In genomic region chr11:95108671-95109551, GRCh38 we compare ENCODE assay signal across 9 cellular contexts. TPM values are rescaled to one million over a fixed set of nuclear protein-coding genes. Genes with fewer than 3 reads are reported as not detected.
A peak's percentile ranks its signal among the peaks of the same experiment; 100 is the strongest.
DNase-seq lines count a peak whose midpoint lies in the region; ATAC-seq, FAIRE-seq and TF ChIP-seq lines count a peak whose summit lies in the region.
"Had no signal": no experiment of that assay in that cellular context is flagged by ENCODE, and none has a peak within 500 bp of the region (broad histone marks: within the 10 kb centered on the region; RNA-seq: fewer than 3 reads in every experiment).

No MANE protein-coding gene starts in this region.

- H3K27ac ChIP-seq in breast epithelium (peak overlapping the region; percentile 85 to 86), kidney (ENCODE audit: low read depth in 2 of 2, low read length in 2 of 2) (peak overlapping the region; percentile 18 to 59), suprapubic skin (peak overlapping the region; percentile 87), H9 (ENCODE audit: insufficient read length, low read depth, low read length) (no peak overlapping the region)

- peaks cover 0 to 2% (median 0%) of the 10 kb centered on the region in 3 experiments; a peak in 2 of 7 replicates for H3K36me3 Mint-ChIP-seq in H9 (ENCODE audit: insufficient read depth in 1 of 3, low read depth in 3 of 3)

- no peak overlapping the region for H3K23ac ChIP-seq in H9 (ENCODE audit: insufficient read length, low read depth, low read length)

- H2BK5ac ChIP-seq in H9 (ENCODE audit: insufficient read length, low read length), result no peak overlapping the region

- no peak overlapping the region for H3K14ac ChIP-seq in H9 (ENCODE audit: insufficient read depth, low read length)

- DNase-seq in breast epithelium (ENCODE audit: low spot score in 2 of 2), result no peak
- no peak for DNase-seq in kidney
- DNase-seq in suprapubic skin (ENCODE audit: low spot score in 2 of 2), result no peak
- DNase-seq in H9, result no peak
- no peak for DNase-seq in SIG-M5 treated with dmso at 0.1 percent for 504 hours (lab: John Stamatoyannopoulos, UW; ENCODE audit: unreplicated experiment)
- DNase-seq in NCI-H1105 (lab: John Stamatoyannopoulos, UW), result no peak

- no peak overlapping the region for H2BK12ac ChIP-seq in H9 (ENCODE audit: insufficient read length, low read depth, low read length)

- peaks cover 5% of the 10 kb centered on the region in 2 experiments; a peak in 4 of 5 replicates for H3K9me3 Mint-ChIP-seq in H9

- ATAC-seq in GM21447 (IDR thresholded peaks at IDR 0.05; ENCODE audit: unreplicated experiment), result no peak

- no peaks in the 10 kb centered on the region for H3K23me2 ChIP-seq in H9 (ENCODE audit: insufficient read length, low read depth, low read length, poor library complexity, severe bottlenecking)

- no peak for TF ChIP-seq EP300 in suprapubic skin (IDR thresholded peaks at IDR 0.05)

- no peak overlapping the region for H2BK120ac ChIP-seq in H9 (ENCODE audit: low read depth, low read length, poor library complexity, severe bottlenecking)

- no peaks in the 10 kb centered on the region for H3K9me2 ChIP-seq in Loucy (replicated peaks; ENCODE audit: low read depth, low read length)

- peak overlapping the region; percentile 23 for H3K4me2 ChIP-seq in Loucy (ENCODE audit: low read depth, low read length, poor library complexity, severe bottlenecking)
- no peak overlapping the region for H3K4me2 ChIP-seq in H9 (ENCODE audit: insufficient read depth, insufficient read length, low read length)

- H3K36me3 ChIP-seq in Loucy (ENCODE audit: insufficient read depth, low read length), result no peaks in the 10 kb centered on the region; the same call in 1 of the 2 replicates
- H3K36me3 ChIP-seq in breast epithelium, result no peaks in the 10 kb centered on the region
- H3K36me3 ChIP-seq in kidney (ENCODE audit: control insufficient read depth in 1 of 2, insufficient read depth in 2 of 2, low read length in 2 of 2), result peaks cover 0 to 5% of the 10 kb centered on the region in 2 donors
- no peaks in the 10 kb centered on the region for H3K36me3 ChIP-seq in suprapubic skin

- H3K27me3 ChIP-seq in Loucy (ENCODE audit: insufficient read depth, low read length, poor library complexity, severe bottlenecking) (no peaks in the 10 kb centered on the region), breast epithelium (no peaks in the 10 kb centered on the region), suprapubic skin (no peaks in the 10 kb centered on the region), H9 (ENCODE audit: insufficient read depth, low read length) (no peaks in the 10 kb centered on the region)

- no peak overlapping the region for H3K4me3 ChIP-seq in Loucy (ENCODE audit: low read length, poor library complexity, severe bottlenecking)
- peak overlapping the region in 1 of 3 donors; percentile 19 for H3K4me3 ChIP-seq in breast epithelium
- no peak overlapping the region for H3K4me3 ChIP-seq in kidney (ENCODE audit: low read length in 2 of 2)
- no peak overlapping the region for H3K4me3 ChIP-seq in suprapubic skin

- H2AFZ ChIP-seq in Loucy (ENCODE audit: low read length), result no peak overlapping the region
- no peak overlapping the region for H2AFZ ChIP-seq in H9 (ENCODE audit: low read length)

- H3K4me3 Mint-ChIP-seq in H9, result no peak overlapping the region

- FAIRE-seq in kidney (lab: Jason Lieb, UNC), result no peak

- H3K18ac ChIP-seq in H9 (ENCODE audit: insufficient read length, low read depth, low read length), result no peak overlapping the region

- peaks cover 21 to 25% of the 10 kb centered on the region in 2 experiments for H3K4me1 Mint-ChIP-seq in H9

- intact Hi-C loops in breast epithelium (cut with DNase I; ENCODE audit: low total_unique reads) (loop anchor here (1.0 kb wide), 1 partner anchor 34 kb away; no protein-coding TSS in a partner anchor), kidney (cut with DNase I) (no loop called here)

- no peak overlapping the region for H3K9ac ChIP-seq in Loucy (ENCODE audit: low read depth, low read length, poor library complexity, severe bottlenecking)
- H3K9ac ChIP-seq in kidney (ENCODE audit: low read length in 2 of 2), result no peak overlapping the region
- no peak overlapping the region for H3K9ac ChIP-seq in H9 (ENCODE audit: extremely low read depth, insufficient read length, low read length)

- H3K9me3 ChIP-seq in Loucy (ENCODE audit: insufficient read depth, low read depth, low read length) (no peaks in the 10 kb centered on the region), breast epithelium (no peaks in the 10 kb centered on the region), kidney (ENCODE audit: control insufficient read depth in 1 of 2, low read length in 2 of 2) (no peaks in the 10 kb centered on the region), suprapubic skin (no peaks in the 10 kb centered on the region), H9 (ENCODE audit: control insufficient read depth, low read depth, low read length) (no peaks in the 10 kb centered on the region)

- H3K79me1 ChIP-seq in H9 (ENCODE audit: insufficient read depth, low read depth, low read length, poor library complexity, severe bottlenecking), result no peaks in the 10 kb centered on the region

- peaks cover 30% of the 10 kb centered on the region for H3K4me1 ChIP-seq in Loucy (ENCODE audit: insufficient read depth, low read length, poor library complexity, severe bottlenecking)
- peaks cover 3 to 5% of the 10 kb centered on the region in 2 donors for H3K4me1 ChIP-seq in breast epithelium
- peaks cover 0 to 3% of the 10 kb centered on the region in 2 donors for H3K4me1 ChIP-seq in kidney (ENCODE audit: control insufficient read depth in 1 of 2, insufficient read depth in 1 of 2, low read depth in 1 of 2, low read length in 2 of 2)
- H3K4me1 ChIP-seq in suprapubic skin, result peaks cover 49% of the 10 kb centered on the region
- peaks cover 4% of the 10 kb centered on the region; the same call in 1 of the 2 replicates for H3K4me1 ChIP-seq in H9 (ENCODE audit: insufficient read depth, low read length)

- H4K91ac ChIP-seq in H9 (ENCODE audit: insufficient read length, low read depth, low read length), result no peak overlapping the region

- TF ChIP-seq POLR2A in breast epithelium (IDR thresholded peaks at IDR 0.05), result no peak
- no peak for TF ChIP-seq POLR2A in suprapubic skin (IDR thresholded peaks at IDR 0.05)

- no peak overlapping the region for H3K4ac ChIP-seq in H9 (ENCODE audit: low read depth, low read length)

- no peak overlapping the region for H2BK15ac ChIP-seq in H9 (ENCODE audit: low read depth, low read length)

- TF ChIP-seq CTCF in Loucy (conservative IDR thresholded peaks at IDR 0.05; ENCODE audit: low read length) (no peak), breast epithelium (IDR thresholded peaks at IDR 0.05) (no peak), kidney (IDR thresholded peaks at IDR 0.05; ENCODE audit: borderline replicate concordance, extremely low read depth, insufficient read depth) (no peak), suprapubic skin (IDR thresholded peaks at IDR 0.05) (no peak), H9 (conservative IDR thresholded peaks at IDR 0.05) (no peak)

- no peaks in the 10 kb centered on the region for H3F3A ChIP-seq in Loucy (ENCODE audit: low read depth)

- no peak overlapping the region for H2AK5ac ChIP-seq in H9 (ENCODE audit: insufficient read length, low read length)

- peaks cover 21% of the 10 kb centered on the region for H3K79me2 ChIP-seq in Loucy (ENCODE audit: insufficient read depth, low read length)
- no peaks in the 10 kb centered on the region for H3K79me2 ChIP-seq in H9 (ENCODE audit: insufficient read depth, low read length)

- H3K27ac Mint-ChIP-seq in H9, result no peak overlapping the region

- H4K20me1 ChIP-seq in Loucy (ENCODE audit: insufficient read depth, low read length, poor library complexity, severe bottlenecking) (no peaks in the 10 kb centered on the region), H9 (ENCODE audit: control insufficient read depth, insufficient read depth, insufficient read length) (no peaks in the 10 kb centered on the region)

- H3K27me3 Mint-ChIP-seq in H9 (ENCODE audit: low read depth), result peaks cover 8% of the 10 kb centered on the region

- H4K5ac ChIP-seq in H9 (ENCODE audit: insufficient read length, low read depth, low read length), result no peak overlapping the region

- WGBS in suprapubic skin, result 54% methylated on average over 6 of the region's 6 CpGs
- no CpG with 5 or more reads among the region's 6 CpGs for WGBS in H9 (ENCODE audit: extremely low coverage, insufficient read length, low lambda C conversion rate)

- H2BK20ac ChIP-seq in H9 (ENCODE audit: low read depth, low read length, poor library complexity, severe bottlenecking), result no peak overlapping the region

- H4K8ac ChIP-seq in H9 (replicated peaks; ENCODE audit: insufficient read length, low read depth, low read length), result no peak overlapping the region

- no peak overlapping the region for H3K56ac ChIP-seq in H9 (ENCODE audit: insufficient read length, low read depth, low read length)

- H3T11ph ChIP-seq in H9 (ENCODE audit: low read length), result no peak overlapping the region

RNA-seq across cellular contexts. Expression of gene ENDOD1, which starts 19.3 kb away (rescaled TPM):
- total RNA-seq in breast epithelium, result 10 to 100 TPM; 19.7 to 49.8 (median 48.7) TPM
- total RNA-seq in kidney, result 69.0 TPM
- 19.3 TPM for polyA plus RNA-seq in kidney (ENCODE audit: insufficient read depth, low read depth, low replicate concordance)
- total RNA-seq in suprapubic skin, result 10 to 100 TPM; 30.7 to 65.9 (median 49.4) TPM
- total RNA-seq in H9 (2021), result 0.87 and 1.1 TPM in 2 replicates

RNA-seq across cellular contexts. Expression of gene SRSF8, which starts 42.2 kb away (rescaled TPM):
- total RNA-seq in breast epithelium (10 to 100 TPM; 35.4 to 52.4 (median 36.1) TPM), kidney (64.2 TPM), suprapubic skin (10 to 100 TPM; 31.7 to 37.4 (median 35.5) TPM), H9 (2021) (22.5 and 25.1 TPM in 2 replicates)
- polyA plus RNA-seq in kidney (ENCODE audit: insufficient read depth, low read depth, low replicate concordance), result 45.6 TPM

RNA-seq across cellular contexts. Expression of gene KDM4F, which starts 59.7 kb away (rescaled TPM):
- not detected for total RNA-seq in breast epithelium
- total RNA-seq in kidney, result not detected
- polyA plus RNA-seq in kidney (ENCODE audit: insufficient read depth, low read depth, low replicate concordance), result not detected
- not detected for total RNA-seq in suprapubic skin
- not detected in 2 replicates for total RNA-seq in H9 (2021)
- total RNA-seq: SK-MEL-5 had no signal
